11 cellular contexts compared by ENCODE assay signal in the genomic region with DNA sequence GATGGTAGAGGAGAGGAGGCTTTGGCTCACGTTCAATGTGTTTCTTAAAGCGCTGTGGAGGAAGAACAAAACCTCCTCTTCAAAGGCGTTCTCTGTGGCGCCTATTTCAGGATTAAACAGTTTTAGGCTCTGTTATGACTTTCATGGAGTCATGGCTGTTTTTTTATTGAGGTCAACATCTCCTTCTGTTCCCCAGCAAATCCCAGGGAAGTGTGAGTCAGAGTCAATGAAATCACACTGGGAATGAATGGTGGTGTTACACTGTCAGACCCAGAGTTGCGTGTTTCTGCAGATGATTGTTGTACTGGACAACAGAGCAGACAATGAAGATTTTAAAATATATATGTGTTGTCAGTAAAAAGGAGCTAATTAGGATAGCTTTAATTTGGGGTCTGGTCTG.
A peak's percentile ranks its signal among the peaks of the same experiment; 100 is the strongest.
DNase-seq lines count a peak whose midpoint lies in the region; ATAC-seq and TF ChIP-seq lines count a peak whose summit lies in the region.
"Had no signal": no experiment of that assay in that cellular context is flagged by ENCODE, and none has a peak within 500 bp of the region (broad histone marks: within the 10 kb centered on the region; RNA-seq: fewer than 3 reads in every experiment).

No MANE protein-coding gene starts in this region.

- no peaks in the 10 kb centered on the region for H3K27me3 Mint-ChIP-seq in CD4-positive, alpha-beta memory T cell
- H3K27me3 Mint-ChIP-seq: activated B cell treated with CpG ODN at 0.5 μM for 24 hours; activated naive CD8-positive, alpha-beta T cell treated with anti-CD3 and anti-CD28 coated beads, Interleukin-2, amount 50 U/mL, for 24 hours had no signal

- no peak overlapping the region for H3K27ac Mint-ChIP-seq in CD4-positive, alpha-beta memory T cell
- H3K27ac Mint-ChIP-seq: activated B cell treated with CpG ODN at 0.5 μM for 24 hours; activated naive CD8-positive, alpha-beta T cell treated with anti-CD3 and anti-CD28 coated beads, Interleukin-2, amount 50 U/mL, for 24 hours had no signal

- POLR2A ChIA-PET in CD4-positive, alpha-beta memory T cell (lab: Charles Lee; ENCODE audit: partially characterized antibody): no interaction called here

- no peaks in the 10 kb centered on the region; the same call in 1 of the 2 replicates for H3K27me3 ChIP-seq in HAP-1 (ENCODE audit: low read depth)
- H3K27me3 ChIP-seq in CD4-positive, alpha-beta memory T cell (ENCODE audit: insufficient read depth, low read length): no peaks in the 10 kb centered on the region

- ATAC-seq in left ventricle myocardium superior: peak; percentile 89
- no peak for ATAC-seq in GM21381 (IDR thresholded peaks at IDR 0.05; ENCODE audit: unreplicated experiment)
- no peak for ATAC-seq in HG03520 (IDR thresholded peaks at IDR 0.05; ENCODE audit: unreplicated experiment)
- ATAC-seq: activated naive CD8-positive, alpha-beta T cell treated with anti-CD3 and anti-CD28 coated beads, Interleukin-2, amount 50 U/mL, for 24 hours had no signal

- H3K4me3 ChIP-seq in HAP-1 (no peak overlapping the region), astrocyte of the spinal cord (ENCODE audit: low read depth, low read length) (no peak overlapping the region)
- no peak overlapping the region for H3K4me3 ChIP-seq in CD4-positive, alpha-beta memory T cell (ENCODE audit: low read length in 2 of 2)

- H3K27ac ChIP-seq in CD4-positive, alpha-beta memory T cell (ENCODE audit: low read depth, low read length): no peak overlapping the region

- peaks cover 0 to 3% (median 0%) of the 10 kb centered on the region in 8 donors for H3K9me3 Mint-ChIP-seq in CD4-positive, alpha-beta memory T cell
- H3K9me3 Mint-ChIP-seq: activated B cell treated with CpG ODN at 0.5 μM for 24 hours; activated naive CD8-positive, alpha-beta T cell treated with anti-CD3 and anti-CD28 coated beads, Interleukin-2, amount 50 U/mL, for 24 hours had no signal

- no peaks in the 10 kb centered on the region for H3K4me1 Mint-ChIP-seq in CD4-positive, alpha-beta memory T cell
- H3K4me1 Mint-ChIP-seq: activated B cell treated with CpG ODN at 0.5 μM for 24 hours; activated naive CD8-positive, alpha-beta T cell treated with anti-CD3 and anti-CD28 coated beads, Interleukin-2, amount 50 U/mL, for 24 hours had no signal

- peaks cover 26% of the 10 kb centered on the region for H3K4me1 ChIP-seq in HAP-1
- no peaks in the 10 kb centered on the region for H3K4me1 ChIP-seq in CD4-positive, alpha-beta memory T cell (ENCODE audit: insufficient read depth, low read length)

- DNase-seq in HAP-1 (ENCODE audit: low spot score in 2 of 2): peak; percentile 18 to 32
- DNase-seq in astrocyte of the spinal cord (ENCODE audit: low read depth, low spot score): peak; percentile 93
- no peak for DNase-seq in left ventricle myocardium superior
- DNase-seq in smooth muscle cell of the brain vasculature (ENCODE audit: low read depth, low spot score): peak; percentile 57
- no peak for DNase-seq in OCI-M2 (lab: John Stamatoyannopoulos, UW; ENCODE audit: unreplicated experiment)
- DNase-seq in CD4-positive, alpha-beta memory T cell: no peak
- DNase-seq: activated B cell treated with CpG ODN at 0.5 μM for 24 hours; activated naive CD8-positive, alpha-beta T cell treated with anti-CD3 and anti-CD28 coated beads, Interleukin-2, amount 50 U/mL, for 24 hours; stimulated activated CD4-positive, alpha-beta T cell treated with anti-CD3 and anti-CD28 coated beads, Interleukin-12 subunit alpha, Interleukin-12 subunit beta, amount 100 ng/mL, for 4 hours had no signal

- in situ Hi-C loops in HAP-1 (cut with MboI; ENCODE audit: low sequenced_read_pairs) (no loop called here), astrocyte of the spinal cord (cut with HindIII; ENCODE audit: low sequenced_read_pairs) (no loop called here)

- intact Hi-C loops in left ventricle myocardium superior (cut with micrococcal nuclease): no loop called here
- intact Hi-C loops in CD4-positive, alpha-beta memory T cell (cut with micrococcal nuclease): no loop called here

- no peak for TF ChIP-seq CTCF in astrocyte of the spinal cord (IDR thresholded peaks at IDR 0.05; ENCODE audit: low read depth, low read length)

- H3K9me3 ChIP-seq in HAP-1: no peaks in the 10 kb centered on the region
- H3K9me3 ChIP-seq in CD4-positive, alpha-beta memory T cell (ENCODE audit: control insufficient read depth in 1 of 2, low read length in 2 of 2): no peaks in the 10 kb centered on the region

- H3K36me3 ChIP-seq in HAP-1 (replicated peaks): no peaks in the 10 kb centered on the region
- no peaks in the 10 kb centered on the region for H3K36me3 ChIP-seq in CD4-positive, alpha-beta memory T cell (ENCODE audit: insufficient read depth, low read length)

- no peak overlapping the region for H3K4me3 Mint-ChIP-seq in CD4-positive, alpha-beta memory T cell
- H3K4me3 Mint-ChIP-seq: activated B cell treated with CpG ODN at 0.5 μM for 24 hours; activated naive CD8-positive, alpha-beta T cell treated with anti-CD3 and anti-CD28 coated beads, Interleukin-2, amount 50 U/mL, for 24 hours had no signal

- CTCF ChIA-PET in CD4-positive, alpha-beta memory T cell (lab: Charles Lee; ENCODE audit: partially characterized antibody): no interaction called here

- no peaks in the 10 kb centered on the region for H3K36me3 Mint-ChIP-seq in CD4-positive, alpha-beta memory T cell

Comparison
In these comparisons a context has a peak if more than half of its experiments do, and no peak if none do; other contexts are left out.
1. DNase-seq: peak in HAP-1 (2 of 2), astrocyte of the spinal cord (single experiment) and smooth muscle cell of the brain vasculature (single experiment); none in left ventricle myocardium superior (single experiment), OCI-M2 (single experiment) and CD4-positive, alpha-beta memory T cell (0 of 5).